ENCODE assay signal across 10 cellular contexts in genomic region chr17:42853004-42853403, GRCh38. TPM values are rescaled to one million over a fixed set of nuclear protein-coding genes. Genes with fewer than 3 reads are reported as not detected.
A peak's percentile ranks its signal among the peaks of the same experiment; 100 is the strongest.
DNase-seq lines count a peak whose midpoint lies in the region; ATAC-seq and TF ChIP-seq lines count a peak whose summit lies in the region.
"Had no signal": no experiment of that assay in that cellular context is flagged by ENCODE, and none has a peak within 500 bp of the region (broad histone marks: within the 10 kb centered on the region; RNA-seq: fewer than 3 reads in every experiment).

No MANE protein-coding gene starts in this region.

- no peaks in the 10 kb centered on the region for H3K27me3 ChIP-seq in adipocyte (replicated peaks; ENCODE audit: control insufficient read depth, insufficient read depth, low read length)
- no peaks in the 10 kb centered on the region for H3K27me3 ChIP-seq in ovary
- H3K27me3 ChIP-seq in thyroid gland, result no peaks in the 10 kb centered on the region
- H3K27me3 ChIP-seq: BLaER1, pancreas had no signal

- ATAC-seq in GM18511 (IDR thresholded peaks at IDR 0.05; ENCODE audit: unreplicated experiment), result no peak
- ATAC-seq: HCT116 had no signal

- TF ChIP-seq EP300 in ovary (IDR thresholded peaks at IDR 0.05), result no peak

- H3K4me3 ChIP-seq in adipocyte (ENCODE audit: low read length) (peak overlapping the region; percentile 87), ovary (peak overlapping the region; percentile 5), thyroid gland (replicated peaks in 1 of 3) (no peak overlapping the region)
- H3K4me3 ChIP-seq: BLaER1 had no signal

- H3K9ac ChIP-seq in adipocyte (ENCODE audit: low read length), result peak overlapping the region; percentile 90
- H3K9ac ChIP-seq: BLaER1 had no signal

- H3K27ac ChIP-seq in ovary (no peak overlapping the region), thyroid gland (peak overlapping the region in 1 of 3 donors; percentile 17)
- H3K27ac ChIP-seq: BLaER1, pancreas had no signal

- intact Hi-C loops in ovary (cut with DNase I), result loop anchor here in 1 of 4 donors (10.0 kb wide), 1 partner anchor 642 kb away; no protein-coding TSS in a partner anchor
- intact Hi-C loops in thyroid gland (cut with DNase I), result no loop called here

- TF ChIP-seq CTCF in ovary (IDR thresholded peaks at IDR 0.05) (no peak), thyroid gland (IDR thresholded peaks at IDR 0.05) (no peak)

- no peak for DNase-seq in adipocyte (ENCODE audit: low read depth)
- DNase-seq in ovary, result no peak
- no peak for DNase-seq in thyroid gland
- DNase-seq: activated CD4-positive, alpha-beta T cell treated with anti-CD3 and anti-CD28 coated beads, Interleukin-2, amount 50 U/mL, for 4 hours; NCI-H524 had no signal

- H3K36me3 ChIP-seq in adipocyte (ENCODE audit: control insufficient read depth, insufficient read depth, low read length, severe bottlenecking) (peaks cover 48% of the 10 kb centered on the region), ovary (no peaks in the 10 kb centered on the region), thyroid gland (no peaks in the 10 kb centered on the region)
- H3K36me3 ChIP-seq: BLaER1, pancreas had no signal

- TF ChIP-seq POLR2A in ovary (IDR thresholded peaks at IDR 0.05), result no peak
- TF ChIP-seq POLR2A in thyroid gland (IDR thresholded peaks at IDR 0.05), result no peak

- H3K9me3 ChIP-seq in adipocyte (ENCODE audit: control insufficient read depth, low read length), result no peaks in the 10 kb centered on the region
- H3K9me3 ChIP-seq in ovary, result no peaks in the 10 kb centered on the region
- no peaks in the 10 kb centered on the region for H3K9me3 ChIP-seq in thyroid gland
- H3K9me3 ChIP-seq: BLaER1, pancreas had no signal

- 22 to 36% (median 35%) methylated on average over 4 of the region's 4 CpGs for WGBS in ovary, 3 donors
- WGBS in thyroid gland, 2 donors, result 72 to 81% methylated on average over 4 of the region's 4 CpGs

- H3K4me1 ChIP-seq in adipocyte (ENCODE audit: control insufficient read depth, insufficient read depth, low read length) (peaks cover 45% of the 10 kb centered on the region), ovary (ENCODE audit: insufficient read depth) (peaks cover 5% of the 10 kb centered on the region), thyroid gland (peaks cover 8 to 23% of the 10 kb centered on the region in 2 donors)
- H3K4me1 ChIP-seq: pancreas had no signal

RNA-seq across cellular contexts. Expression of gene AOC3, which starts 2.0 kb away (rescaled TPM):
- total RNA-seq in ovary (100 to 1,000 TPM in 1 of 7 donors, 10 to 100 TPM in 3, 1 to 10 TPM in 2, under 1 TPM in 1; 0.72 to 112 (median 12.4) TPM), thyroid gland (10 to 100 TPM in 1 of 4 donors, 1 to 10 TPM in 3; 4.2 to 11.6 (median 5.8) TPM)
- polyA plus RNA-seq in ovary, result 100 to 1,000 TPM in 1 of 2 donors, 10 to 100 TPM in 1; 22.5 to 197 TPM

RNA-seq across cellular contexts. Expression of gene AOC2, which starts 8.6 kb away (rescaled TPM):
- total RNA-seq in ovary (1 to 10 TPM in 6 of 7 donors, under 1 TPM in 1; 0.72 to 1.9 (median 1.3) TPM), thyroid gland (1 to 10 TPM in 3 of 4 donors, under 1 TPM in 1; 0.93 to 1.7 (median 1.3) TPM)
- 1 to 10 TPM in 1 of 2 donors, under 1 TPM in 1; 0.40 to 6.3 TPM for polyA plus RNA-seq in ovary

RNA-seq across cellular contexts. Expression of gene PSME3, which starts 19.8 kb away (rescaled TPM):
- total RNA-seq in ovary (10 to 100 TPM; 28.6 to 85.8 (median 61.9) TPM), thyroid gland (100 to 1,000 TPM in 1 of 4 donors, 10 to 100 TPM in 3; 78.3 to 119 (median 85.4) TPM)
- 100 to 1,000 TPM in 1 of 2 donors, 10 to 100 TPM in 1; 31.7 to 118 TPM for polyA plus RNA-seq in ovary

RNA-seq across cellular contexts. Expression of gene BECN1, which starts 28.9 kb away (rescaled TPM):
- total RNA-seq in ovary (10 to 100 TPM; 47.5 to 75.3 (median 54.6) TPM), thyroid gland (100 to 1,000 TPM; 107 to 213 (median 120) TPM)
- 10 to 100 TPM; 47.2 to 67.5 TPM for polyA plus RNA-seq in ovary

RNA-seq across cellular contexts. Expression of gene G6PC1, which starts 47.6 kb away (rescaled TPM):
- total RNA-seq in ovary (1 to 10 TPM in 1 of 7 donors, under 1 TPM in 1, not detected in 5; 0.69 to 1.7 TPM), thyroid gland (not detected)
- not detected for polyA plus RNA-seq in ovary
- total RNA-seq: MCF 10A had no signal

Comparison
In these comparisons a context has a peak if more than half of its experiments do, and no peak if none do; other contexts are left out.
1. H3K4me3 ChIP-seq: peak in adipocyte (single experiment) and ovary (single experiment); none in thyroid gland (0 of 3).